In the genomic region with DNA sequence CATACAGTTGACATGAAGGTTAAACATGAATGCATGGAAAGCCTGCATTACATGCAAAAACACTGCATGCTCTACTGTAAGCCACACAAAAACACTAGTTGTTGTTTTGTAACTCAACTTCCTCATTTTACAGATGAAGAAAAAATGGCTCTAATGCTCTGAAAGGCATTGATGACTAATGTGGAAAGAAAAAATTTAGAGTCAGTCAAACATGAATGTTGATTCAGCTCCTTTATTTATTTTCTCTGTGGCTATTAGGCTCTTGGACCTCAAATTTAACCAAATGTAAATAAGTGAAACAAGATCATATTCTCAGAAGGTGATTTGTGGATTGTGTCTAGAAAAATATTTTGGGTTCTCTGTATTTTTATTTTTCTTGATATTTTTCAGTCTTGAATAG, we compare ENCODE assay signal across 22 cellular contexts.
A peak's percentile ranks its signal among the peaks of the same experiment; 100 is the strongest.
DNase-seq lines count a peak whose midpoint lies in the region; ATAC-seq, FAIRE-seq and TF ChIP-seq lines count a peak whose summit lies in the region.
"Had no signal": no experiment of that assay in that cellular context is flagged by ENCODE, and none has a peak within 500 bp of the region (broad histone marks: within the 10 kb centered on the region; RNA-seq: fewer than 3 reads in every experiment).

No MANE protein-coding gene starts in this region.

- no peaks in the 10 kb centered on the region for H3K9me3 ChIP-seq in hepatocyte (ENCODE audit: low read depth)
- H3K9me3 ChIP-seq: A549, prostate gland, thoracic aorta had no signal

- no peak for FAIRE-seq in D721Med (lab: Jason Lieb, UNC)
- FAIRE-seq: A549, TTC549 had no signal

- H3K79me2 ChIP-seq in ACC112 (ENCODE audit: control insufficient read depth, insufficient read depth, low read length, unreplicated experiment) (no peaks in the 10 kb centered on the region), hepatocyte (no peaks in the 10 kb centered on the region)

- peaks cover 20% of the 10 kb centered on the region for H3K4me1 ChIP-seq in ACC112 (ENCODE audit: control insufficient read depth, insufficient read depth, low read length, unreplicated experiment)
- H3K4me1 ChIP-seq in hepatocyte (ENCODE audit: insufficient read depth): peaks cover 11% of the 10 kb centered on the region
- H3K4me1 ChIP-seq: A549, heart right ventricle, prostate gland had no signal

- H3K36me3 ChIP-seq in ACC112 (ENCODE audit: insufficient read depth, low read length): no peaks in the 10 kb centered on the region
- no peaks in the 10 kb centered on the region for H3K36me3 ChIP-seq in hepatocyte (replicated peaks; ENCODE audit: insufficient read depth, low read depth)
- H3K36me3 ChIP-seq: heart right ventricle, prostate gland, thoracic aorta had no signal

- H3K4me3 ChIP-seq in ACC112 (ENCODE audit: low read depth, low read length) (no peak overlapping the region), hepatocyte (no peak overlapping the region)
- H3K4me3 ChIP-seq: A549, heart right ventricle, prostate gland, thoracic aorta had no signal

- H3K27ac ChIP-seq in ACC112 (ENCODE audit: low read depth, low read length): peak overlapping the region; percentile 50
- H3K27ac ChIP-seq in hepatocyte: peak overlapping the region; percentile 45
- H3K27ac ChIP-seq: A549, heart right ventricle, prostate gland, thoracic aorta had no signal

- H3K4me2 ChIP-seq in hepatocyte: no peak overlapping the region
- H3K4me2 ChIP-seq: A549 had no signal

- H2AFZ ChIP-seq in ACC112 (ENCODE audit: low read length, unreplicated experiment) (peak overlapping the region; percentile 19), hepatocyte (no peak overlapping the region)

- H3K27me3 ChIP-seq in ACC112 (ENCODE audit: insufficient read depth, low read length) (no peaks in the 10 kb centered on the region), hepatocyte (no peaks in the 10 kb centered on the region)
- H3K27me3 ChIP-seq: heart right ventricle had no signal

- no peaks in the 10 kb centered on the region for H3K9me2 ChIP-seq in hepatocyte (replicated peaks; ENCODE audit: insufficient read depth)

- H4K20me1 ChIP-seq in hepatocyte (ENCODE audit: insufficient read depth, poor library complexity, severe bottlenecking): no peaks in the 10 kb centered on the region

- ATAC-seq in GM21381 (IDR thresholded peaks at IDR 0.05; ENCODE audit: unreplicated experiment): no peak
- ATAC-seq: A549, heart right ventricle, natural killer cell had no signal

- no peak for TF ChIP-seq CTCF in hepatocyte (IDR thresholded peaks at IDR 0.05; ENCODE audit: poor library complexity)
- no peak for TF ChIP-seq CTCF in D721Med (IDR thresholded peaks at IDR 0.05; ENCODE audit: insufficient read depth, missing control alignments)

- DNase-seq in HCEC 1CT: peak; percentile 70
- peak; percentile 18 for DNase-seq in RPMI8226
- no peak for DNase-seq in hepatocyte (ENCODE audit: low spot score)
- no peak for DNase-seq in D721Med (ENCODE audit: insufficient read length, low spot score)
- DNase-seq in NCI-H2081 (lab: John Stamatoyannopoulos, UW): no peak
- no peak for DNase-seq in stimulated activated CD4-positive, alpha-beta T cell treated with anti-CD3 and anti-CD28 coated beads, Interleukin-4, amount 100 ng/mL, for 4 hours
- DNase-seq: activated CD4-positive, alpha-beta T cell treated with anti-CD3 and anti-CD28 coated beads for 48 hours; activated CD8-positive, alpha-beta memory T cell treated with anti-CD3 and anti-CD28 coated beads, Interleukin-2, amount 50 U/mL, for 48 hours; activated gamma-delta T cell; amygdala; DMS79 treated with DMSO at 0.1 percent for 48 hours; effector memory CD4-positive, alpha-beta T cell; GOT3; heart right ventricle; natural killer cell; NCI-H1092 had no signal

Comparison
In these comparisons a context has a peak if more than half of its experiments do, and no peak if none do; other contexts are left out.
1. DNase-seq: peak in HCEC 1CT (single experiment) and RPMI8226 (single experiment); none in hepatocyte (single experiment), D721Med (single experiment), NCI-H2081 (0 of 2) and stimulated activated CD4-positive, alpha-beta T cell treated with anti-CD3 and anti-CD28 coated beads, Interleukin-4, amount 100 ng/mL, for 4 hours (0 of 2).